In the genomic region with DNA sequence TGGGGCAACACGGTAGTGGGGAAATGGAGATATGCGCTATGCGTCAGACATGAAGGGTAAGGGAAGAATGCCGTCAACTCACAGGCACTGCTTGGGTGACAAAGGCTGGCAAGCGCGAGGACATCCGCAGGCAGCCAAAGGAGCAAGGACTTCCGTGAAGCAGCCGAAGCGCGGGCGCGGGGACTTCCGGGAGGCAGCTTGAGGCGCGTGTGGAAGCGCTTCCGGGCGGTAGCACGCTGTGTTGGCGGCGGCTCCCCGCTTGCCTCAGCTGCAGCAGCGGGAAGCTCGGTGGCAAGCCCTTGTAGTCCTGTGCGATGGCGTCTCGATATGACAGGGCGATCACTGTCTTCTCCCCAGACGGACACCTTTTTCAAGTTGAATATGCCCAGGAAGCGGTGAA, we compare ENCODE assay signal across 10 cellular contexts. TPM values are rescaled to one million over a fixed set of nuclear protein-coding genes. Genes with fewer than 3 reads are reported as not detected.
DNase-seq lines count a peak whose midpoint lies in the region; ATAC-seq and TF ChIP-seq lines count a peak whose summit lies in the region.
"Had no signal": no experiment of that assay in that cellular context is flagged by ENCODE, and none has a peak within 500 bp of the region (broad histone marks: within the 10 kb centered on the region; RNA-seq: fewer than 3 reads in every experiment).

A gene (plus strand): TSS at position 218 of the 400 bp plus-strand sequence. CDS start 97 bp downstream, at position 315.

- CTCF ChIA-PET in AG04450 (lab: Charles Lee), result no interaction called here

- no peaks in the 10 kb centered on the region for H3K36me3 Mint-ChIP-seq in natural killer cell treated with Interleukin-12 subunit alpha and Interleukin-12 subunit beta and Interleukin-15 and Interleukin-18, amount 100 ng/mL, for 72 hours

- in situ Hi-C loops in HAP-1 (cut with MboI; ENCODE audit: low sequenced_read_pairs), result no loop called here

- peaks cover 0 to 7% of the 10 kb centered on the region in 2 donors for H3K4me1 Mint-ChIP-seq in natural killer cell treated with Interleukin-12 subunit alpha and Interleukin-12 subunit beta and Interleukin-15 and Interleukin-18, amount 100 ng/mL, for 72 hours (ENCODE audit: low read depth in 2 of 2)

- H3K27ac ChIP-seq in AG04450 (ENCODE audit: low read depth, low read length), result no peak within 1 kb of the TSS
- H3K27ac ChIP-seq: C4-2B, left lung had no signal

- no peak within 1 kb of the TSS for H3K4me3 Mint-ChIP-seq in natural killer cell treated with Interleukin-12 subunit alpha and Interleukin-12 subunit beta and Interleukin-15 and Interleukin-18, amount 100 ng/mL, for 72 hours

- no peak for DNase-seq in AG04450 (ENCODE audit: low read depth, low spot score)
- peak; percentile 27 for DNase-seq in NCI-H2227 treated with DMSO at 0.1 percent for 48 hours (lab: John Stamatoyannopoulos, UW)
- peak; percentile 57 for DNase-seq in activated naive CD4-positive, alpha-beta T cell treated with anti-CD3 and anti-CD28 coated beads, Interleukin-2, amount 50 U/mL, for 16 hours
- peak; percentile 83 for DNase-seq in natural killer cell treated with Interleukin-12 subunit alpha and Interleukin-12 subunit beta and Interleukin-15 and Interleukin-18, amount 100 ng/mL, for 72 hours (ENCODE audit: low spot score)
- DNase-seq in DMS79 treated with DMSO at 0.1 percent for 48 hours (lab: John Stamatoyannopoulos, UW), result no peak
- no peak for DNase-seq in HAP-1 (ENCODE audit: low spot score in 2 of 2)

- H3K27me3 Mint-ChIP-seq in natural killer cell treated with Interleukin-12 subunit alpha and Interleukin-12 subunit beta and Interleukin-15 and Interleukin-18, amount 100 ng/mL, for 72 hours, result peaks cover 0 to 5% of the 10 kb centered on the region in 2 donors

- POLR2A ChIA-PET in AG04450 (lab: Yijun Ruan, JAX), result no interaction called here

- no peaks in the 10 kb centered on the region for H3K36me3 ChIP-seq in HAP-1 (replicated peaks)
- H3K36me3 ChIP-seq: left lung had no signal

- ATAC-seq in natural killer cell treated with Interleukin-12 subunit alpha and Interleukin-12 subunit beta and Interleukin-15 and Interleukin-18, amount 100 ng/mL, for 72 hours, result peak; percentile 49 to 87
- no peak for ATAC-seq in HG03469 (IDR thresholded peaks at IDR 0.05; ENCODE audit: unreplicated experiment)
- ATAC-seq in HG03378 (IDR thresholded peaks at IDR 0.05; ENCODE audit: unreplicated experiment), result no peak
- ATAC-seq: left lung had no signal

- peak within 1 kb of the TSS; percentile 31 for H3K4me3 ChIP-seq in AG04450 (ENCODE audit: low read depth, low read length)
- H3K4me3 ChIP-seq in HAP-1, result no peak within 1 kb of the TSS

- H3K27ac Mint-ChIP-seq in natural killer cell treated with Interleukin-12 subunit alpha and Interleukin-12 subunit beta and Interleukin-15 and Interleukin-18, amount 100 ng/mL, for 72 hours, result peak within 1 kb of the TSS in 1 of 2 donors; percentile 89

- TF ChIP-seq CTCF in AG04450 (IDR thresholded peaks at IDR 0.05; ENCODE audit: low read depth, low read length), result no peak

- H3K9me3 Mint-ChIP-seq in natural killer cell treated with Interleukin-12 subunit alpha and Interleukin-12 subunit beta and Interleukin-15 and Interleukin-18, amount 100 ng/mL, for 72 hours, result no peaks in the 10 kb centered on the region

- no peaks in the 10 kb centered on the region for H3K4me1 ChIP-seq in HAP-1
- H3K4me1 ChIP-seq: left lung had no signal

- H3K9me3 ChIP-seq in AG04450 (ENCODE audit: control insufficient read depth, insufficient read depth, low read length), result no peaks in the 10 kb centered on the region; the same call in 1 of the 2 replicates
- H3K9me3 ChIP-seq in HAP-1, result no peaks in the 10 kb centered on the region

- H3K27me3 ChIP-seq in AG04450 (ENCODE audit: control insufficient read depth, insufficient read depth, low read length), result no peaks in the 10 kb centered on the region
- no peaks in the 10 kb centered on the region for H3K27me3 ChIP-seq in HAP-1 (ENCODE audit: low read depth)
- H3K27me3 ChIP-seq: left lung had no signal

RNA-seq across cellular contexts. Expression of the gene that starts here (rescaled TPM):
- polyA plus RNA-seq in AG04450 (2011; rRNA removed), result not detected in 2 replicates
- polyA minus RNA-seq in AG04450 (2011; rRNA and poly(A)+ RNA removed), result not detected in 2 replicates
- 1 to 10 TPM in 1 of 2 donors, under 1 TPM in 1; 0.31 to 1.3 TPM for total RNA-seq in natural killer cell treated with Interleukin-12 subunit alpha and Interleukin-12 subunit beta and Interleukin-15 and Interleukin-18, amount 100 ng/mL, for 72 hours

Comparison
In these comparisons a context has a peak if more than half of its experiments do, and no peak if none do; other contexts are left out.
1. DNase-seq: peak in NCI-H2227 treated with DMSO at 0.1 percent for 48 hours (single experiment), activated naive CD4-positive, alpha-beta T cell treated with anti-CD3 and anti-CD28 coated beads, Interleukin-2, amount 50 U/mL, for 16 hours (single experiment) and natural killer cell treated with Interleukin-12 subunit alpha and Interleukin-12 subunit beta and Interleukin-15 and Interleukin-18, amount 100 ng/mL, for 72 hours (single experiment); none in AG04450 (single experiment), DMS79 treated with DMSO at 0.1 percent for 48 hours (single experiment) and HAP-1 (0 of 2).
2. ATAC-seq: peak in natural killer cell treated with Interleukin-12 subunit alpha and Interleukin-12 subunit beta and Interleukin-15 and Interleukin-18, amount 100 ng/mL, for 72 hours (2 of 2); none in HG03469 (single experiment) and HG03378 (single experiment).